In the genomic region with DNA sequence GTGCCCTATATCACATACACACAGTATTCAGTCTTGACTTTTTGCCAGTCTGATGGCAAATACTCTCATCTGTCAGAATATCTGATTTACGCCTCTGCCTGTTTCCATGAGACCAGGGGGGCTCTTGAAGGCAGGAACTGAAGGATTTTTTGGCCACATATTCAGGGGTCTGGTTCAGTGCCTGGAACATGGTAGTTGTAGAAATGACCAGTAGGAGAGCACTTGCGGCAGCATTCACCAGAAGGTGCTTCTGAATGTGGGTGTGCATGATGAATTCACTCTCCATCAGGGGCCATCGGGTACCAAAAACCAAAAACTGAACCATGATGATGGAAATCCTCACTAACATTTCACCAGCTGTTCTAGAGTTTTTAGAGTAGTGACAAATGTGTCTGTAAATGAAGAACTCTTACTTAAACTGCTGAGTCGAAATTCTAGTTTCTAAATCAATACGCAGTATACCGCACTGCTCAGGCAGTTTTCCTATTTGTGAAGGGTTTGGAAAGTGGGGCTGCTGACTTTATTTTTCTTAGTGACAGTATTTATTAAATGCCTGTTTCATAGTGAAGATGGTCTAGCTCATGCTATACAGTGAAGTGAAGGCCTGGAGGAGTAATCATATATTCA, we compare ENCODE assay signal across 22 cellular contexts.
"Had no signal": no experiment of that assay in that cellular context is flagged by ENCODE, and none has a peak within 500 bp of the region (broad histone marks: within the 10 kb centered on the region; RNA-seq: fewer than 3 reads in every experiment).

No MANE protein-coding gene starts in this region.

- H3K27ac ChIP-seq: foreskin keratinocyte, heart right ventricle, ovary, prostate gland, skin epidermis had no signal

- H3K9me3 ChIP-seq: heart right ventricle, ovary, prostate gland, tibial nerve had no signal

- ATAC-seq: esophagus mucosa, foreskin keratinocyte, heart right ventricle, sciatic nerve had no signal

- H3K4me1 Mint-ChIP-seq: activated naive CD8-positive, alpha-beta T cell treated with anti-CD3 and anti-CD28 coated beads, Interleukin-2, amount 10 ng/mL, durations not matched to agents 7 days and 5 days; naive B cell had no signal

- H3K27me3 ChIP-seq: heart right ventricle, ovary, tibial nerve had no signal

- H3K36me3 ChIP-seq: ovary, prostate gland had no signal

- H3K4me1 ChIP-seq: prostate gland had no signal

- H3K27ac Mint-ChIP-seq: activated naive CD4-positive, alpha-beta T cell treated with anti-CD3 and anti-CD28 coated beads for 36 hours; activated naive CD8-positive, alpha-beta T cell treated with anti-CD3 and anti-CD28 coated beads, Interleukin-2, amount 10 ng/mL, durations not matched to agents 7 days and 5 days; mesothelial cell of epicardium; naive B cell had no signal

- H3K36me3 Mint-ChIP-seq: activated naive CD8-positive, alpha-beta T cell treated with anti-CD3 and anti-CD28 coated beads, Interleukin-2, amount 10 ng/mL, durations not matched to agents 7 days and 5 days; naive B cell had no signal

- H3K4me3 ChIP-seq: heart right ventricle, ovary, prostate gland, skin epidermis, tibial nerve had no signal

- H3K4me3 Mint-ChIP-seq: activated naive CD4-positive, alpha-beta T cell treated with anti-CD3 and anti-CD28 coated beads for 36 hours; activated naive CD8-positive, alpha-beta T cell treated with anti-CD3 and anti-CD28 coated beads, Interleukin-2, amount 10 ng/mL, durations not matched to agents 7 days and 5 days; activated T-cell treated with anti-CD3 and anti-CD28 coated beads, Interleukin-2, amount 50 U/mL, for 4 hours; mesothelial cell of epicardium; naive B cell; nephron progenitor cell had no signal

- H3K9me3 Mint-ChIP-seq: activated naive CD4-positive, alpha-beta T cell treated with anti-CD3 and anti-CD28 coated beads for 36 hours; activated naive CD8-positive, alpha-beta T cell treated with anti-CD3 and anti-CD28 coated beads, Interleukin-2, amount 10 ng/mL, durations not matched to agents 7 days and 5 days; activated T-cell treated with anti-CD3 and anti-CD28 coated beads, Interleukin-2, amount 50 U/mL, for 4 hours; mesothelial cell of epicardium; nephron progenitor cell had no signal

- DNase-seq: activated CD4-positive, CD25-positive, alpha-beta regulatory T cell treated with anti-CD3 and anti-CD28 coated beads, Interleukin-2, amount 50 U/mL, for 72 hours; activated CD8-positive, alpha-beta memory T cell treated with anti-CD3 and anti-CD28 coated beads for 24 hours; activated effector memory CD4-positive, alpha-beta T cell treated with Interleukin-2 at 50 U/mL for 16 hours; activated naive CD4-positive, alpha-beta T cell treated with anti-CD3 and anti-CD28 coated beads for 36 hours; activated naive CD8-positive, alpha-beta T cell treated with anti-CD3 and anti-CD28 coated beads, Interleukin-2, amount 10 ng/mL, durations not matched to agents 7 days and 5 days; activated T-cell treated with anti-CD3 and anti-CD28 coated beads, Interleukin-2, amount 50 U/mL, for 4 hours; amygdala; caudate nucleus; foreskin keratinocyte; heart right ventricle; naive B cell; nephron progenitor cell; ovary; retina; stimulated activated CD4-positive, alpha-beta T cell treated with anti-CD3 and anti-CD28 coated beads, Interleukin-12 subunit alpha, Interleukin-12 subunit beta, amount 100 ng/mL, for 4 hours; stimulated activated CD4-positive, alpha-beta T cell treated with anti-CD3 and anti-CD28 coated beads, Interleukin-4, amount 100 ng/mL, for 1 hour had no signal
